Comparison of ENCODE assay signal across 9 cellular contexts in the genomic region with DNA sequence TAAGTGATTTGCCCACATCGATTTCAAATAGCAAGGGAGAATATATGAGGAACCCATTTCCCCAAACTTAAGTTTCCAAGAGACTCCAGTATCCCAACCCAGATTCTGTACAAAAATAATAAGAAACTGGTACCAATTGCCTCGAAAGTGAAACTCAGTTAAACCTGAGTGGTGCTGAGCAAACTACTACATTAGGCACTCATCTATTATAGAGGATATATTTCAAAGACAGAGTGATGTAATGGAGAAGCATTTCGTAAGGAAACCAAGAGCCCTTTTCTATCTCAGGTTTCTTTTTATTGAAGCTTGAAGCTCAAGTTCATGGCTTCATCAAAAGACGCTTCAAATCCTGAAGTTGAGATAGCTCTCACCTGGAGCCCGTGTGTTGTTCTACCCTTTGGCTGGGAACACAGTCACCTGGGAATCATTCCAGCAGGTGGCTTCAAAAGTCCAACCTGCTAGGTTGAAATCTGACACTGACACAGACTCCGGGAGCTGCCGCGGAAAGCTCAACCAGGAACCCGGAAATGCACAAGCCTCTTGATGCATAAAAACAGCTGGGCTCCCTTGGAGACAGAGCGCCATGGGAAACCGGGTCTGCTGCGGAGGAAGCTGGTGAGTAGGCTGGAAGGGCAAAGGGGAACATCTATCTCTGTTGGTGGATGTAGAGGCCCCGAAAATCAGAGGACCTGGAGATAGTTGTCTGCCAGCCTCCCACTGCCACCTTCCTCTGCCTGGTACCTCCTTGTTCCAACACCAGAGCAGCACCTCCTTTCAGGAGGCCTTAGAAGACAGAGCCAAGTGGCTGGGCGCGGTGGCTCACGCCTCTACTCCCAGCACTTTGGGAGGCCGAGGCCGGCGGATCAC. TPM values are rescaled to one million over a fixed set of nuclear protein-coding genes. Genes with fewer than 3 reads are reported as not detected.
DNase-seq lines count a peak whose midpoint lies in the region; ATAC-seq and TF ChIP-seq lines count a peak whose summit lies in the region.
"Had no signal": no experiment of that assay in that cellular context is flagged by ENCODE, and none has a peak within 500 bp of the region (broad histone marks: within the 10 kb centered on the region; RNA-seq: fewer than 3 reads in every experiment).

C11orf52 (plus strand) TSS at position 524 of the 867 bp plus-strand sequence; CDS start at position 584, 60 bp downstream.

- H3K27me3 ChIP-seq in lower lobe of right lung (ENCODE audit: low read depth), result no peaks in the 10 kb centered on the region

- H3K27ac ChIP-seq in C4-2B (peak within 1 kb of the TSS; percentile 72), lower lobe of right lung (peak within 1 kb of the TSS; percentile 82)

- H3K9me3 ChIP-seq in lower lobe of right lung, result no peaks in the 10 kb centered on the region

- H3K4me1 ChIP-seq in lower lobe of right lung, result peaks cover 22% of the 10 kb centered on the region

- H3K36me3 Mint-ChIP-seq in stimulated activated naive B cell treated with anti-CD40 and anti-IgM and Interleukin-4, amounts not matched to agents 10 μg/mL and 1 μg/mL and 100 μg/mL, for 72 hours, result no peaks in the 10 kb centered on the region

- intact Hi-C loops in lower lobe of right lung (cut with DNase I), result no loop called here

- H3K4me3 Mint-ChIP-seq in stimulated activated naive B cell treated with anti-CD40 and anti-IgM and Interleukin-4, amounts not matched to agents 10 μg/mL and 1 μg/mL and 100 μg/mL, for 72 hours, result no peak within 1 kb of the TSS
- H3K4me3 Mint-ChIP-seq: effector memory CD8-positive, alpha-beta T cell had no signal

- peaks cover 37 to 51% of the 10 kb centered on the region in 2 donors for H3K27me3 Mint-ChIP-seq in stimulated activated naive B cell treated with anti-CD40 and anti-IgM and Interleukin-4, amounts not matched to agents 10 μg/mL and 1 μg/mL and 100 μg/mL, for 72 hours

- H3K4me1 Mint-ChIP-seq in stimulated activated naive B cell treated with anti-CD40 and anti-IgM and Interleukin-4, amounts not matched to agents 10 μg/mL and 1 μg/mL and 100 μg/mL, for 72 hours, result no peaks in the 10 kb centered on the region

- ATAC-seq in lower lobe of right lung, result peak; percentile 94
- ATAC-seq in stimulated activated naive B cell treated with anti-CD40 and anti-IgM and Interleukin-4, amounts not matched to agents 10 μg/mL and 1 μg/mL and 100 μg/mL, for 72 hours (replicated peaks), result no peak
- no peak for ATAC-seq in GM18867 (IDR thresholded peaks at IDR 0.05; ENCODE audit: unreplicated experiment)
- ATAC-seq: effector memory CD8-positive, alpha-beta T cell had no signal

- peak within 1 kb of the TSS; percentile 41 for H3K4me3 ChIP-seq in lower lobe of right lung

- H3K36me3 ChIP-seq in lower lobe of right lung, result no peaks in the 10 kb centered on the region

- no peak within 1 kb of the TSS for H3K27ac Mint-ChIP-seq in stimulated activated naive B cell treated with anti-CD40 and anti-IgM and Interleukin-4, amounts not matched to agents 10 μg/mL and 1 μg/mL and 100 μg/mL, for 72 hours
- H3K27ac Mint-ChIP-seq: effector memory CD8-positive, alpha-beta T cell had no signal

- DNase-seq in NCI-H1436 treated with DMSO at 0.1 percent for 48 hours (lab: John Stamatoyannopoulos, UW) (peak; percentile 91), cerebellar cortex (ENCODE audit: low spot score) (peak; percentile 51), lower lobe of right lung (peak; percentile 79), T-helper 1 cell (no peak)
- no peak for DNase-seq in stimulated activated naive B cell treated with anti-CD40 and anti-IgM and Interleukin-4, amounts not matched to agents 10 μg/mL and 1 μg/mL and 100 μg/mL, for 72 hours
- DNase-seq in stimulated activated CD4-positive, alpha-beta T cell treated with anti-CD3 and anti-CD28 coated beads, Interleukin-2, amount 100 ng/mL, for 24 hours, result no peak
- DNase-seq: effector memory CD8-positive, alpha-beta T cell had no signal

- H3K9me3 Mint-ChIP-seq in stimulated activated naive B cell treated with anti-CD40 and anti-IgM and Interleukin-4, amounts not matched to agents 10 μg/mL and 1 μg/mL and 100 μg/mL, for 72 hours, result no peaks in the 10 kb centered on the region
- H3K9me3 Mint-ChIP-seq: effector memory CD8-positive, alpha-beta T cell had no signal

- no peak for TF ChIP-seq CTCF in C4-2B (conservative IDR thresholded peaks at IDR 0.05)
- TF ChIP-seq CTCF in lower lobe of right lung (IDR thresholded peaks at IDR 0.05), result no peak

RNA-seq across cellular contexts. Expression of gene C11orf52, which starts in this region (rescaled TPM):
- total RNA-seq in lower lobe of right lung, result 14.6 TPM

Comparison
In these comparisons a context has a peak if more than half of its experiments do, and no peak if none do; other contexts are left out.
1. DNase-seq: peak in NCI-H1436 treated with DMSO at 0.1 percent for 48 hours (single experiment), cerebellar cortex (single experiment) and lower lobe of right lung (single experiment); none in stimulated activated naive B cell treated with anti-CD40 and anti-IgM and Interleukin-4, amounts not matched to agents 10 μg/mL and 1 μg/mL and 100 μg/mL, for 72 hours (single experiment), stimulated activated CD4-positive, alpha-beta T cell treated with anti-CD3 and anti-CD28 coated beads, Interleukin-2, amount 100 ng/mL, for 24 hours (0 of 2) and T-helper 1 cell (0 of 5).
2. ATAC-seq: peak in lower lobe of right lung (2 of 2); none in stimulated activated naive B cell treated with anti-CD40 and anti-IgM and Interleukin-4, amounts not matched to agents 10 μg/mL and 1 μg/mL and 100 μg/mL, for 72 hours (0 of 2) and GM18867 (single experiment).